In the genomic region with DNA sequence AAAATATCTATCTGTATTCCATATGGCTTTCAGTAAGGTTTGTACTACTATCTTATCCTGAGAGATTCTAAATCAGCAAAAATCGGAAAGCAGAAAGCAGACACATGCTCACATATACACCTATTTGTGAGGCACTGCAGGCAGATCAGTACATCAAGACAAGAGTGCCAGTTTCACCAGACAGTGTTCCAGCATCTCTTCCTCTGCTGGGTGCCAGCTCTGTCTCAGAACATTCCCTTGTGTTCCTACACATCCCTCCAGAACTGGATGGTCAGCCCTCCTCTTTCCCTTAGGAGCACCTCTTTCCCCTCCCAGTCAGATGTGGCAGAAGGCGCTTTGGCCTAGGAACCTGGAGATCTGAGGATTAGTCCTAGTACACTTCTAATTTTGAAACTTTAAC, we compare ENCODE assay signal across 16 cellular contexts. TPM values are rescaled to one million over a fixed set of nuclear protein-coding genes. Genes with fewer than 3 reads are reported as not detected.
"Had no signal": no experiment of that assay in that cellular context is flagged by ENCODE, and none has a peak within 500 bp of the region (broad histone marks: within the 10 kb centered on the region; RNA-seq: fewer than 3 reads in every experiment).

No MANE protein-coding gene starts in this region.

- H3K27me3 ChIP-seq: cardiac muscle cell, colonic mucosa, suprapubic skin, upper lobe of left lung had no signal

- ATAC-seq: natural killer cell treated with Interleukin-12 subunit alpha and Interleukin-12 subunit beta and Interleukin-15 and Interleukin-18, amount 100 ng/mL, for 72 hours had no signal

- H3K36me3 Mint-ChIP-seq: natural killer cell treated with Interleukin-12 subunit alpha and Interleukin-12 subunit beta and Interleukin-15 and Interleukin-18, amount 100 ng/mL, for 72 hours had no signal

- H3K36me3 ChIP-seq: colonic mucosa, suprapubic skin, upper lobe of left lung had no signal

- H3K4me1 Mint-ChIP-seq: activated B cell treated with CpG ODN at 0.5 μM for 24 hours had no signal

- H3K27ac ChIP-seq: cardiac muscle cell, colonic mucosa, suprapubic skin had no signal

- H3K4me1 ChIP-seq: colonic mucosa had no signal

- FAIRE-seq: astrocyte had no signal

- H3K9me3 Mint-ChIP-seq: activated B cell treated with CpG ODN at 0.5 μM for 24 hours; activated CD4-positive, alpha-beta T cell treated with anti-CD3 and anti-CD28 coated beads, Interleukin-2, amount 10 ng/mL, durations not matched to agents 7 days and 5 days; activated naive CD4-positive, alpha-beta T cell treated with anti-CD3 and anti-CD28 coated beads for 36 hours; natural killer cell treated with Interleukin-12 subunit alpha and Interleukin-12 subunit beta and Interleukin-15 and Interleukin-18, amount 100 ng/mL, for 72 hours had no signal

- H3K4me3 Mint-ChIP-seq: activated B cell treated with CpG ODN at 0.5 μM for 24 hours; activated CD4-positive, alpha-beta T cell treated with anti-CD3 and anti-CD28 coated beads, Interleukin-2, amount 10 ng/mL, durations not matched to agents 7 days and 5 days; activated naive CD4-positive, alpha-beta T cell treated with anti-CD3 and anti-CD28 coated beads for 36 hours; natural killer cell treated with Interleukin-12 subunit alpha and Interleukin-12 subunit beta and Interleukin-15 and Interleukin-18, amount 100 ng/mL, for 72 hours had no signal

- H3K4me3 ChIP-seq: cardiac muscle cell, colonic mucosa, suprapubic skin, upper lobe of left lung had no signal

- DNase-seq: activated B cell treated with CpG ODN at 0.5 μM for 24 hours; activated CD4-positive, alpha-beta T cell treated with anti-CD3 and anti-CD28 coated beads, Interleukin-2, amount 10 ng/mL, durations not matched to agents 7 days and 5 days; activated CD8-positive, alpha-beta memory T cell treated with anti-CD3 and anti-CD28 coated beads for 24 hours; activated naive CD4-positive, alpha-beta T cell treated with anti-CD3 and anti-CD28 coated beads for 36 hours; colonic mucosa; effector CD4-positive, alpha-beta T cell; nucleus accumbens; stimulated activated CD4-positive, alpha-beta T cell treated with anti-CD3 and anti-CD28 coated beads, Interleukin-12 subunit alpha, Interleukin-12 subunit beta, amount 100 ng/mL, for 4 hours; stimulated activated naive CD4-positive, alpha-beta T cell; upper lobe of left lung had no signal

- H3K27me3 Mint-ChIP-seq: activated B cell treated with CpG ODN at 0.5 μM for 24 hours, progenitor cell of endocrine pancreas had no signal

- H3K9me3 ChIP-seq: colonic mucosa, suprapubic skin, upper lobe of left lung had no signal

- H3K27ac Mint-ChIP-seq: activated B cell treated with CpG ODN at 0.5 μM for 24 hours; activated CD4-positive, alpha-beta T cell treated with anti-CD3 and anti-CD28 coated beads, Interleukin-2, amount 10 ng/mL, durations not matched to agents 7 days and 5 days; activated naive CD4-positive, alpha-beta T cell treated with anti-CD3 and anti-CD28 coated beads for 36 hours; natural killer cell treated with Interleukin-12 subunit alpha and Interleukin-12 subunit beta and Interleukin-15 and Interleukin-18, amount 100 ng/mL, for 72 hours; progenitor cell of endocrine pancreas had no signal

RNA-seq across cellular contexts. Expression of gene SCHIP1, which starts 27.7 kb away (rescaled TPM):
- total RNA-seq: activated naive CD4-positive, alpha-beta T cell treated with anti-CD3 and anti-CD28 coated beads for 36 hours; natural killer cell treated with Interleukin-12 subunit alpha and Interleukin-12 subunit beta and Interleukin-15 and Interleukin-18, amount 100 ng/mL, for 72 hours; T-helper 1 cell treated with Interleukin-12 subunit alpha and Interleukin-12 subunit beta and Interleukin-4 antibody, amounts not matched to agents 30 ng/mL and 1 ng/mL, for 36 hours had no signal
